8 cellular contexts compared by ENCODE assay signal in genomic region chr16:55732496-55732895, GRCh38.
"Had no signal": no experiment of that assay in that cellular context is flagged by ENCODE, and none has a peak within 500 bp of the region (broad histone marks: within the 10 kb centered on the region; RNA-seq: fewer than 3 reads in every experiment).

No MANE protein-coding gene starts in this region.

- H3K36me3 ChIP-seq: HAP-1 had no signal

- H3K4me1 ChIP-seq: HAP-1 had no signal

- H3K9me3 ChIP-seq: HAP-1 had no signal

- H3K4me3 ChIP-seq: GM23248, HAP-1 had no signal

- DNase-seq: GM23248, GOT3, H7, HFFc6, IMR-90 had no signal

- H3K27ac ChIP-seq: GM23248, HL-60 had no signal

- ATAC-seq: HCT116 had no signal
